Comparison of ENCODE assay signal across 8 cellular contexts in the genomic region with DNA sequence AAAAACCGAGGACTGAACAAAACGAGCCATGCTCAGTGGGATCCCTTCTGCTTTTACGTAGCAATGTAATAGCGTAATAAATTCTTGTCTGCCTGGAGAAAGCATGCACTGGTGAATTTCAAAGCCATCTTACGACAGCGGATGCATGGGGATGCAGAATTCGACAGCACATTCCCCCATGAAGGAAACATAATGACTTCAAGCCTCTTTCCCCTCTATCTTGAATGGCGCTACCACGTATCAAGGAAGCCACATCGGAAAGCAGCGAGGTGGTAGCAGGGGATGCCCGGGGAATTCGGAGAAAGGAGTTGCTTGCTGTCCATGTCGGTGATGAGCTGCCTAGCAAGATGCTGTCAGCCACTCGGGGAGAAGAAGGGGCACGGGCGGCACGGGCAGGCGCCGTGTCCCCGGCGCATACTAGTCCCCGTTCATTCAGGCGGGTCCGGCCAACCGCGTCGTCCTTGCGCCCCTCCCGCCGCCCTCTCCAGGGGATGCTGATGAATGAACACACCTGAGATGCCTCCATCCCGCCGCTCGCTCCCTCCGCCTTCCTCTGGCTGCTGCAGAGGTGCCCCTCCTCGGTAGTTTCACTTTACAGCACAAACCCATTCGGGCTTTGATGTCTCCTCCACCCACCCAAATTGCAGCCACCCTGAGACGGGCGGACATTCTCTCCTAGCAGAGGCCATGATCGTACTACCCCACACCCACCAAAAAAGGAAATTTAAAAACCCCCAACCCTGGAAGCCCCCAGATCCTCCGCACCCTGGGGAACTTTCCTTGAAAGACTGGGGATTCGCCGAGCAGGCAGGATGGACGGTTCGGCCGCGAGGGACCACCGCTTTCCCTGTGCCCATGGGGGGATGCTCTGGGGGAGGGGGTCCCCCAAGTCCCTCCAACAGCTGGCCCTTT. TPM values are rescaled to one million over a fixed set of nuclear protein-coding genes. Genes with fewer than 3 reads are reported as not detected.
DNase-seq lines count a peak whose midpoint lies in the region; ATAC-seq and TF ChIP-seq lines count a peak whose summit lies in the region.

No MANE protein-coding gene starts in this region.

- TF ChIP-seq CTCF in HCT116 (IDR thresholded peaks at IDR 0.05 in 2 of 3, conservative IDR thresholded peaks at IDR 0.05 in 1 of 3; ENCODE audit: borderline replicate concordance in 1 of 3, insufficient read depth in 1 of 3, low read depth in 2 of 3, low read length in 2 of 3) (no peak), sigmoid colon (IDR thresholded peaks at IDR 0.05) (no peak)

- no peak for TF ChIP-seq POLR2A in HCT116 (IDR thresholded peaks at IDR 0.05; ENCODE audit: borderline replicate concordance, extremely low read depth, insufficient read depth, insufficient read length)
- peak in 1 of 2 donors; percentile 15 for TF ChIP-seq POLR2A in sigmoid colon (IDR thresholded peaks at IDR 0.05)

- peak overlapping the region; percentile 90 for H2AFZ ChIP-seq in HCT116 (ENCODE audit: low read depth, low read length, poor library complexity, severe bottlenecking)

- H3K36me3 ChIP-seq in HCT116 (ENCODE audit: control insufficient read depth in 1 of 2, insufficient read depth in 2 of 2, low read length in 2 of 2) (no peaks in the 10 kb centered on the region), sigmoid colon (no peaks in the 10 kb centered on the region)

- no peaks in the 10 kb centered on the region for H4K20me1 ChIP-seq in HCT116 (ENCODE audit: insufficient read depth)

- 1 to 6% methylated on average over 48 of the region's 48 CpGs for WGBS in sigmoid colon, 2 donors

- no peak for TF ChIP-seq RAD21 in HCT116 (IDR thresholded peaks at IDR 0.05; ENCODE audit: low read depth)

- H3K27me3 ChIP-seq in HCT116 (ENCODE audit: insufficient read depth, low read length) (no peaks in the 10 kb centered on the region; the same call in 1 of the 2 replicates), sigmoid colon (no peaks in the 10 kb centered on the region)

- CTCF ChIA-PET in HCT116 (lab: Charles Lee): interaction anchor here (1.2 kb wide), 1 partner anchor 130 kb away, joined by 5 read pairs; no protein-coding TSS in a partner anchor

- BruUV-seq in HCT116 (replicated peaks; lab: Mats Ljungman, UMichigan): TSS peak; percentile 46

- RAD21 ChIA-PET in HCT116 (lab: Charles Lee; ENCODE audit: low non-redundant PET in 1 of 2, low total read pairs in 2 of 2, uncharacterized antibody in 2 of 2, unreplicated experiment in 2 of 2): no interaction called here

- no peaks in the 10 kb centered on the region for H3K79me2 ChIP-seq in HCT116 (ENCODE audit: insufficient read depth, low read length)

- peak overlapping the region; percentile 59 for H3K9ac ChIP-seq in HCT116 (ENCODE audit: low read length)

- no peaks in the 10 kb centered on the region for H3K9me2 ChIP-seq in HCT116 (ENCODE audit: insufficient read depth)

- intact Hi-C loops in HCT116 (cut with micrococcal nuclease) (no loop called here), sigmoid colon (cut with DNase I) (loop anchor here (2.0 kb wide), 1 partner anchor 40 kb away; no protein-coding TSS in a partner anchor)

- TF ChIP-seq EP300 in sigmoid colon (IDR thresholded peaks at IDR 0.05): peak in 1 of 4 donors; percentile 54

- H3K27ac ChIP-seq in HCT116 (ENCODE audit: low read depth, low read length) (peak overlapping the region; percentile 31; the same call in 1 of the 2 replicates), sigmoid colon (peak overlapping the region; percentile 93 to 98 (median 96))

- peak in 9 of 14 donors; percentile 27 to 68 (median 51) for DNase-seq in C1 segment of cervical spinal cord (lab: John Stamatoyannopoulos, UW)
- no peak for DNase-seq in HCT116 (ENCODE audit: low read depth, low spot score)
- DNase-seq in anterior cingulate cortex (lab: John Stamatoyannopoulos, UW): peak in 39 of 58 donors; percentile 17 to 69 (median 35)
- DNase-seq in hypothalamus (lab: John Stamatoyannopoulos, UW): peak in 40 of 51 donors; percentile 7 to 77 (median 37)
- DNase-seq in sigmoid colon: peak; percentile 80
- no peak for DNase-seq in SIG-M5 (lab: John Stamatoyannopoulos, UW)

- H3K9me3 ChIP-seq in HCT116 (ENCODE audit: control insufficient read depth in 1 of 2, insufficient read depth in 1 of 2, low read depth in 1 of 2, low read length in 2 of 2) (no peaks in the 10 kb centered on the region), sigmoid colon (no peaks in the 10 kb centered on the region)

- peak overlapping the region; percentile 100 for H3K4me2 ChIP-seq in HCT116 (ENCODE audit: low read length)

- peak overlapping the region; percentile 79 to 84 for H3K4me3 ChIP-seq in HCT116 (replicated peaks in 1 of 2; ENCODE audit: low read depth in 1 of 2, low read length in 2 of 2)
- peak overlapping the region; percentile 82 to 96 (median 90) for H3K4me3 ChIP-seq in sigmoid colon

- H3K4me1 ChIP-seq in HCT116 (ENCODE audit: control insufficient read depth in 1 of 2, insufficient read depth in 2 of 2, low read length in 2 of 2): peaks cover 0 to 11% of the 10 kb centered on the region in 2 experiments; a peak in 1 of 4 replicates
- peaks cover 0 to 42% (median 32%) of the 10 kb centered on the region in 4 donors for H3K4me1 ChIP-seq in sigmoid colon

- ATAC-seq in HCT116 (peak; percentile 31), SK-N-SH treated with all-trans-retinoic acid at 6 μM for 48 hours (peak; percentile 19), HG03521 (IDR thresholded peaks at IDR 0.05; ENCODE audit: unreplicated experiment) (no peak)

- POLR2A ChIA-PET in HCT116 (lab: Charles Lee): no interaction called here

TF ChIP-seq in HCT116, 20 proteins besides CTCF, POLR2A, EP300 and RAD21 (continues in another document):
- TF ChIP-seq YY1 (IDR thresholded peaks at IDR 0.05; ENCODE audit: extremely low read depth, insufficient replicate concordance, low read depth, low read length) (no peak), ZFX (IDR thresholded peaks at IDR 0.05) (no peak), SRF (IDR thresholded peaks at IDR 0.05; ENCODE audit: low read depth) (no peak), FOSL1 (IDR thresholded peaks at IDR 0.05; ENCODE audit: low read depth) (no peak), EZH2 (IDR thresholded peaks at IDR 0.05) (no peak), ZNF274 (IDR thresholded peaks at IDR 0.05; ENCODE audit: low read depth, low read length) (no peak), SIN3A (IDR thresholded peaks at IDR 0.05; ENCODE audit: low read depth) (no peak), TCF7L2 (IDR thresholded peaks at IDR 0.05; ENCODE audit: borderline replicate concordance, extremely low read depth, insufficient read depth, insufficient read length) (no peak)
- TF ChIP-seq, protein P1, sequence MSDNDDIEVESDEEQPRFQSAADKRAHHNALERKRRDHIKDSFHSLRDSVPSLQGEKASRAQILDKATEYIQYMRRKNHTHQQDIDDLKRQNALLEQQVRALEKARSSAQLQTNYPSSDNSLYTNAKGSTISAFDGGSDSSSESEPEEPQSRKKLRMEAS (IDR thresholded peaks at IDR 0.05): no peak

TF ChIP-seq in SK-N-SH treated with all-trans-retinoic acid at 6 μM for 48 hours, 23 proteins besides CTCF, POLR2A, EP300 and RAD21 (continues in another document):
- TF ChIP-seq SNAI2 (CRISPR knock-in tag; IDR thresholded peaks at IDR 0.05) (no peak), ZFP3 (CRISPR knock-in tag; IDR thresholded peaks at IDR 0.05) (no peak), ZNF565 (CRISPR knock-in tag; conservative IDR thresholded peaks at IDR 0.05; ENCODE audit: low read depth) (no peak), TOX (CRISPR knock-in tag; IDR thresholded peaks at IDR 0.05; ENCODE audit: borderline replicate concordance) (no peak), GLIS3 (CRISPR knock-in tag; IDR thresholded peaks at IDR 0.05) (no peak), CSDC2 (CRISPR knock-in tag; IDR thresholded peaks at IDR 0.05) (no peak), ZC3H10 (CRISPR knock-in tag; IDR thresholded peaks at IDR 0.05) (no peak), ISL1 (CRISPR knock-in tag; IDR thresholded peaks at IDR 0.05) (no peak)
- TF ChIP-seq, protein P2, sequence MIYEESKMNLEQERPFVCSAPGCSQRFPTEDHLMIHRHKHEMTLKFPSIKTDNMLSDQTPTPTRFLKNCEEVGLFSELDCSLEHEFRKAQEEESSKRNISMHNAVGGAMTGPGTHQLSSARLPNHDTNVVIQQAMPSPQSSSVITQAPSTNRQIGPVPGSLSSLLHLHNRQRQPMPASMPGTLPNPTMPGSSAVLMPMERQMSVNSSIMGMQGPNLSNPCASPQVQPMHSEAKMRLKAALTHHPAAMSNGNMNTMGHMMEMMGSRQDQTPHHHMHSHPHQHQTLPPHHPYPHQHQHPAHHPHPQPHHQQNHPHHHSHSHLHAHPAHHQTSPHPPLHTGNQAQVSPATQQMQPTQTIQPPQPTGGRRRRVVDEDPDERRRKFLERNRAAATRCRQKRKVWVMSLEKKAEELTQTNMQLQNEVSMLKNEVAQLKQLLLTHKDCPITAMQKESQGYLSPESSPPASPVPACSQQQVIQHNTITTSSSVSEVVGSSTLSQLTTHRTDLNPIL (CRISPR knock-in tag; IDR thresholded peaks at IDR 0.05; ENCODE audit: low read depth): no peak
- TF ChIP-seq, protein P3, sequence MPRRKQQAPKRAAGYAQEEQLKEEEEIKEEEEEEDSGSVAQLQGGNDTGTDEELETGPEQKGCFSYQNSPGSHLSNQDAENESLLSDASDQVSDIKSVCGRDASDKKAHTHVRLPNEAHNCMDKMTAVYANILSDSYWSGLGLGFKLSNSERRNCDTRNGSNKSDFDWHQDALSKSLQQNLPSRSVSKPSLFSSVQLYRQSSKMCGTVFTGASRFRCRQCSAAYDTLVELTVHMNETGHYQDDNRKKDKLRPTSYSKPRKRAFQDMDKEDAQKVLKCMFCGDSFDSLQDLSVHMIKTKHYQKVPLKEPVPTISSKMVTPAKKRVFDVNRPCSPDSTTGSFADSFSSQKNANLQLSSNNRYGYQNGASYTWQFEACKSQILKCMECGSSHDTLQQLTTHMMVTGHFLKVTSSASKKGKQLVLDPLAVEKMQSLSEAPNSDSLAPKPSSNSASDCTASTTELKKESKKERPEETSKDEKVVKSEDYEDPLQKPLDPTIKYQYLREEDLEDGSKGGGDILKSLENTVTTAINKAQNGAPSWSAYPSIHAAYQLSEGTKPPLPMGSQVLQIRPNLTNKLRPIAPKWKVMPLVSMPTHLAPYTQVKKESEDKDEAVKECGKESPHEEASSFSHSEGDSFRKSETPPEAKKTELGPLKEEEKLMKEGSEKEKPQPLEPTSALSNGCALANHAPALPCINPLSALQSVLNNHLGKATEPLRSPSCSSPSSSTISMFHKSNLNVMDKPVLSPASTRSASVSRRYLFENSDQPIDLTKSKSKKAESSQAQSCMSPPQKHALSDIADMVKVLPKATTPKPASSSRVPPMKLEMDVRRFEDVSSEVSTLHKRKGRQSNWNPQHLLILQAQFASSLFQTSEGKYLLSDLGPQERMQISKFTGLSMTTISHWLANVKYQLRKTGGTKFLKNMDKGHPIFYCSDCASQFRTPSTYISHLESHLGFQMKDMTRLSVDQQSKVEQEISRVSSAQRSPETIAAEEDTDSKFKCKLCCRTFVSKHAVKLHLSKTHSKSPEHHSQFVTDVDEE (CRISPR knock-in tag; IDR thresholded peaks at IDR 0.05): no peak

RNA-seq across cellular contexts. Expression of a gene that starts 0.6 kb away (rescaled TPM):
- 3.4 TPM for total RNA-seq in HCT116 (2021; ENCODE audit: unreplicated experiment)
- 0.72 and 0.82 TPM in 2 replicates for polyA plus RNA-seq in HCT116 (2012)
- total RNA-seq in sigmoid colon: 1,000 to 10,000 TPM in 2 of 4 donors, 100 to 1,000 TPM in 2; 664 to 1,403 (median 979) TPM
- polyA plus RNA-seq in sigmoid colon: 10 to 100 TPM in 2 of 3 donors, 1 to 10 TPM in 1; 8.1 to 56.2 (median 19.2) TPM

Comparison
In these comparisons a context has a peak if more than half of its experiments do, and no peak if none do; other contexts are left out.
1. DNase-seq: peak in C1 segment of cervical spinal cord (9 of 14), anterior cingulate cortex (39 of 58), hypothalamus (40 of 51) and sigmoid colon (single experiment); none in HCT116 (single experiment) and SIG-M5 (single experiment).
2. RNA of a gene that starts 0.6 kb away (total RNA-seq): 664 to 1,403 TPM in sigmoid colon; 3.4 TPM in HCT116 (single experiment); every median in the first group is over 100 times any median in the second.